ENCODE assay signal across 8 cellular contexts in the genomic region with DNA sequence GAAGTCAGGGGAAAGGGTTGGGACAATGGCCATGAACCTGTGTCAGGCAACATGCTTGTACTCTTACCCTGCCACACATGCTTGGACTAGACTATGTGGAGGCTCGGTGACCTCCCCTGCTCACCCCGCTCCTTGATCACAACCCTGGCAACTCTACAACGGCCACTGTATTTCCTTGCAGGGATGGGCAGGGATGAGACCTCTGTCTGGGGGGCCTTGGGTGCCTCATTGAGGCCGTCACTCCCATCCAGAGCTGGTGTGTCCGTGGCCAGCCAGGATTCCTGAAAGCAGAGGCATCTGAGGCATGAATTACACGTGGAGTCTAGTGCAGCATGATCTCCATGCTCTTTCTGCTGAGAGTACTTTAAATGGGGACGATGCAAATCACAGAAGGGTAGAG. TPM values are rescaled to one million over a fixed set of nuclear protein-coding genes. Genes with fewer than 3 reads are reported as not detected.
DNase-seq lines count a peak whose midpoint lies in the region; ATAC-seq, FAIRE-seq and TF ChIP-seq lines count a peak whose summit lies in the region.

No MANE protein-coding gene starts in this region.

- CTCF ChIA-PET in A549 (lab: Yijun Ruan, JAX), result interaction anchor here (0.8 to 7.8 kb wide), 7 partner anchors 10 to 97 kb away, joined by 3 to 95 read pairs (median 7); partner anchors contain the start of gene SLC7A6

- no peaks in the 10 kb centered on the region for H3K36me3 ChIP-seq in breast epithelium
- H3K36me3 ChIP-seq in small intestine (ENCODE audit: control insufficient read depth in 2 of 2, insufficient read depth in 2 of 2, low read length in 2 of 2), result no peaks in the 10 kb centered on the region

- H3K4me1 ChIP-seq in A549, result peaks cover 12% of the 10 kb centered on the region; the same call in 2 of the 3 replicates
- H3K4me1 ChIP-seq in breast epithelium, result peaks cover 6 to 12% of the 10 kb centered on the region in 2 donors
- H3K4me1 ChIP-seq in mononuclear cell (ENCODE audit: insufficient read depth, low read length), result peaks cover 38% of the 10 kb centered on the region
- H3K4me1 ChIP-seq in small intestine (ENCODE audit: control insufficient read depth in 2 of 2, insufficient read depth in 1 of 2, low read depth in 1 of 2, low read length in 1 of 2), result peaks cover 2 to 9% of the 10 kb centered on the region in 2 donors

- DNase-seq in A549 (ENCODE audit: low read depth in 1 of 2, low spot score in 1 of 2), result no peak
- no peak for DNase-seq in HL-60 (ENCODE audit: low read depth in 1 of 2, low spot score in 1 of 2)
- no peak for DNase-seq in breast epithelium (ENCODE audit: low spot score in 2 of 2)
- no peak for DNase-seq in DMS114 treated with DMSO at 0.1 percent for 48 hours (lab: John Stamatoyannopoulos, UW; ENCODE audit: unreplicated experiment)
- DNase-seq in frontal cortex (ENCODE audit: low spot score in 2 of 2), result no peak
- no peak for DNase-seq in small intestine

- H3K4me3 ChIP-seq in A549 (no peak overlapping the region; the same call in 2 of the 3 replicates), HL-60 (replicated peaks; ENCODE audit: insufficient read depth, low read length) (peak overlapping the region; percentile 98), breast epithelium (peak overlapping the region; percentile 88 to 92 (median 91)), mononuclear cell (ENCODE audit: low read length) (peak overlapping the region; percentile 88), small intestine (ENCODE audit: low read depth in 1 of 2, low read length in 2 of 2) (peak overlapping the region in 1 of 2 donors; percentile 74)

- ATAC-seq in A549, result no peak
- ATAC-seq in GM19452 (IDR thresholded peaks at IDR 0.05; ENCODE audit: unreplicated experiment), result no peak

- FAIRE-seq in A549 (lab: Jason Lieb, UNC) (no peak), frontal cortex (lab: Jason Lieb, UNC) (no peak), small intestine (lab: Jason Lieb, UNC) (no peak)

- 88% methylated on average over 6 of the region's 7 CpGs for WGBS in A549 (ENCODE audit: missing lambda C conversion rate)
- 87 to 90% (median 90%) methylated on average over 7 of the region's 7 CpGs for WGBS in small intestine, 3 donors

- no peak for TF ChIP-seq POLR2A in A549 (IDR thresholded peaks at IDR 0.05; ENCODE audit: low read length)
- no peak for TF ChIP-seq POLR2A in breast epithelium (IDR thresholded peaks at IDR 0.05)

- intact Hi-C loops in breast epithelium (cut with DNase I; ENCODE audit: low total_unique reads), result no loop called here

- no peak for TF ChIP-seq RAD21 in A549 (conservative IDR thresholded peaks at IDR 0.05 in 1 of 2, IDR thresholded peaks at IDR 0.05 in 1 of 2)

- no peak for TF ChIP-seq EP300 in A549 (IDR thresholded peaks at IDR 0.05)

- H3K4me2 ChIP-seq in A549, result peak overlapping the region; percentile 98

- H3K9me3 ChIP-seq in A549, result no peaks in the 10 kb centered on the region
- no peaks in the 10 kb centered on the region for H3K9me3 ChIP-seq in breast epithelium
- no peaks in the 10 kb centered on the region for H3K9me3 ChIP-seq in mononuclear cell (ENCODE audit: low read depth, low read length)
- no peaks in the 10 kb centered on the region for H3K9me3 ChIP-seq in small intestine (ENCODE audit: control insufficient read depth, low read depth)

- H3K27ac ChIP-seq in A549 (no peak overlapping the region), HL-60 (replicated peaks) (no peak overlapping the region), breast epithelium (no peak overlapping the region), small intestine (ENCODE audit: low read depth in 1 of 2, low read length in 1 of 2) (no peak overlapping the region)

- TF ChIP-seq CTCF in A549 (IDR thresholded peaks at IDR 0.05), result no peak
- TF ChIP-seq CTCF in HL-60 (IDR thresholded peaks at IDR 0.05; ENCODE audit: insufficient read depth, low read length), result no peak
- no peak for TF ChIP-seq CTCF in breast epithelium (IDR thresholded peaks at IDR 0.05)

- POLR2A ChIA-PET in A549 (lab: Yijun Ruan, JAX), result interaction anchor here (1.4 to 1.5 kb wide), 2 partner anchors 9 to 18 kb away, joined by 5 to 6 read pairs; partner anchors contain the start of gene SLC7A6

- no peaks in the 10 kb centered on the region for H3K27me3 ChIP-seq in HL-60 (ENCODE audit: insufficient read depth, poor library complexity, severe bottlenecking)
- no peaks in the 10 kb centered on the region for H3K27me3 ChIP-seq in breast epithelium
- no peaks in the 10 kb centered on the region for H3K27me3 ChIP-seq in mononuclear cell (ENCODE audit: insufficient read depth, low read length)
- H3K27me3 ChIP-seq in small intestine (ENCODE audit: control insufficient read depth in 2 of 2, insufficient read depth in 2 of 2, low read length in 2 of 2), result no peaks in the 10 kb centered on the region

TF ChIP-seq in A549, 52 proteins besides CTCF, POLR2A, EP300 and RAD21:
- TF ChIP-seq ELK1 (IDR thresholded peaks at IDR 0.05; ENCODE audit: low read depth, low read length), result no peak
- TF ChIP-seq RARB (CRISPR knock-in tag; IDR thresholded peaks at IDR 0.05), result no peak
- TF ChIP-seq, protein P1, sequence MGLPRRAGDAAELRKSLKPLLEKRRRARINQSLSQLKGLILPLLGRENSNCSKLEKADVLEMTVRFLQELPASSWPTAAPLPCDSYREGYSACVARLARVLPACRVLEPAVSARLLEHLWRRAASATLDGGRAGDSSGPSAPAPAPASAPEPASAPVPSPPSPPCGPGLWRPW (IDR thresholded peaks at IDR 0.05), result no peak
- no peak for TF ChIP-seq NR3C1 (IDR thresholded peaks at IDR 0.05)
- TF ChIP-seq HOXA7 (CRISPR knock-in tag; IDR thresholded peaks at IDR 0.05), result no peak
- TF ChIP-seq, protein P2, sequence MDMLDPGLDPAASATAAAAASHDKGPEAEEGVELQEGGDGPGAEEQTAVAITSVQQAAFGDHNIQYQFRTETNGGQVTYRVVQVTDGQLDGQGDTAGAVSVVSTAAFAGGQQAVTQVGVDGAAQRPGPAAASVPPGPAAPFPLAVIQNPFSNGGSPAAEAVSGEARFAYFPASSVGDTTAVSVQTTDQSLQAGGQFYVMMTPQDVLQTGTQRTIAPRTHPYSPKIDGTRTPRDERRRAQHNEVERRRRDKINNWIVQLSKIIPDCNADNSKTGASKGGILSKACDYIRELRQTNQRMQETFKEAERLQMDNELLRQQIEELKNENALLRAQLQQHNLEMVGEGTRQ (IDR thresholded peaks at IDR 0.05), result no peak
- TF ChIP-seq, protein P3, sequence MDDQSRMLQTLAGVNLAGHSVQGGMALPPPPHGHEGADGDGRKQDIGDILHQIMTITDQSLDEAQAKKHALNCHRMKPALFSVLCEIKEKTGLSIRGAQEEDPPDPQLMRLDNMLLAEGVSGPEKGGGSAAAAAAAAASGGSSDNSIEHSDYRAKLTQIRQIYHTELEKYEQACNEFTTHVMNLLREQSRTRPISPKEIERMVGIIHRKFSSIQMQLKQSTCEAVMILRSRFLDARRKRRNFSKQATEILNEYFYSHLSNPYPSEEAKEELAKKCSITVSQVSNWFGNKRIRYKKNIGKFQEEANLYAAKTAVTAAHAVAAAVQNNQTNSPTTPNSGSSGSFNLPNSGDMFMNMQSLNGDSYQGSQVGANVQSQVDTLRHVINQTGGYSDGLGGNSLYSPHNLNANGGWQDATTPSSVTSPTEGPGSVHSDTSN (IDR thresholded peaks at IDR 0.05), result no peak
- no peak for TF ChIP-seq RNF2 (IDR thresholded peaks at IDR 0.05; ENCODE audit: borderline replicate concordance, low read depth)
- no peak for TF ChIP-seq SREBF2 (IDR thresholded peaks at IDR 0.05)
- no peak for TF ChIP-seq GATA3 (IDR thresholded peaks at IDR 0.05; ENCODE audit: borderline replicate concordance)
- no peak for TF ChIP-seq HEYL (CRISPR knock-in tag; IDR thresholded peaks at IDR 0.05)

RNA-seq across cellular contexts. Expression of gene PLA2G15, which starts 0.9 kb away (rescaled TPM):
- polyA plus RNA-seq in A549 (2011; rRNA removed), result 4.8 and 5.7 TPM in 2 replicates
- 6.9 and 8.6 TPM in 2 replicates for polyA plus RNA-seq in A549 (2012; cell fraction: cytosol; rRNA removed)
- polyA plus RNA-seq in A549 (2012; cell fraction: nucleus; rRNA removed), result 17.3 and 18.5 TPM in 2 replicates
- 7.5 to 8.7 TPM (median 7.7 TPM) in 3 replicates for polyA plus RNA-seq in A549 (2017; fragmentation: RNase III; extraction: RNeasy Plus Mini Kit Qiagen cat#74134 plus additional on column Dnase treatment)
- polyA minus RNA-seq in A549 (2011; rRNA and poly(A)+ RNA removed), result 4.3 and 5.6 TPM in 2 replicates
- total RNA-seq in breast epithelium, result 10 to 100 TPM; 15.4 to 34.7 (median 19.8) TPM
- total RNA-seq in mononuclear cell, result 10.1 TPM
- 18.3 TPM for total RNA-seq in frontal cortex
- polyA plus RNA-seq in small intestine, result 1 to 10 TPM; 5.4 to 7.4 (median 5.7) TPM

RNA-seq across cellular contexts. Expression of gene ESRP2, which starts 10.2 kb away (rescaled TPM):
- polyA plus RNA-seq in A549 (2011; rRNA removed) (0.04 and 0.08 TPM in 2 replicates), A549 (2017; fragmentation: RNase III; extraction: RNeasy Plus Mini Kit Qiagen cat#74134 plus additional on column Dnase treatment) (0.07 to 0.10 TPM (median 0.09 TPM) in 3 replicates), small intestine (10 to 100 TPM; 14.3 to 21.5 (median 15.9) TPM)
- polyA plus RNA-seq in A549 (2012; cell fraction: cytosol; rRNA removed), result 0.05 and 0.08 TPM in 2 replicates
- polyA plus RNA-seq in A549 (2012; cell fraction: nucleus; rRNA removed), result 0.26 and 0.32 TPM in 2 replicates
- polyA minus RNA-seq in A549 (2011; rRNA and poly(A)+ RNA removed), result 0.19 and 0.33 TPM in 2 replicates
- total RNA-seq in breast epithelium (10 to 100 TPM in 2 of 3 donors, under 1 TPM in 1; 0.80 to 58.0 (median 26.5) TPM), mononuclear cell (0.10 TPM), frontal cortex (not detected)

RNA-seq across cellular contexts. Expression of gene SLC7A6, which starts 18.2 kb away (rescaled TPM):
- polyA plus RNA-seq in A549 (2011; rRNA removed), result 32.9 and 45.3 TPM in 2 replicates
- 20.8 and 31.4 TPM in 2 replicates for polyA plus RNA-seq in A549 (2012; cell fraction: cytosol; rRNA removed)
- polyA plus RNA-seq in A549 (2012; cell fraction: nucleus; rRNA removed), result 81.4 and 119 TPM in 2 replicates
- polyA plus RNA-seq in A549 (2017; fragmentation: RNase III; extraction: RNeasy Plus Mini Kit Qiagen cat#74134 plus additional on column Dnase treatment), result 29.1 to 35.9 TPM (median 31.1 TPM) in 3 replicates
- polyA minus RNA-seq in A549 (2011; rRNA and poly(A)+ RNA removed), result 72.8 and 105 TPM in 2 replicates
- total RNA-seq in breast epithelium, result 100 to 1,000 TPM in 1 of 3 donors, 10 to 100 TPM in 2; 43.2 to 284 (median 65.2) TPM
- 76.8 TPM for total RNA-seq in mononuclear cell
- total RNA-seq in frontal cortex, result 17.1 TPM
- polyA plus RNA-seq in small intestine, result 1 to 10 TPM; 2.0 to 8.5 (median 4.9) TPM
